9 cellular contexts compared by ENCODE assay signal in genomic region chr3:52606373-52607085, GRCh38.
DNase-seq lines count a peak whose midpoint lies in the region; ATAC-seq, FAIRE-seq and TF ChIP-seq lines count a peak whose summit lies in the region.
"Had no signal": no experiment of that assay in that cellular context is flagged by ENCODE, and none has a peak within 500 bp of the region (broad histone marks: within the 10 kb centered on the region; RNA-seq: fewer than 3 reads in every experiment).

No MANE protein-coding gene starts in this region.

- no peak for TF ChIP-seq CTCF in WTC11 (IDR thresholded peaks at IDR 0.05)
- TF ChIP-seq CTCF in MM.1S (IDR thresholded peaks at IDR 0.05; ENCODE audit: low read length) = no peak

- no peaks in the 10 kb centered on the region for H3K27me3 Mint-ChIP-seq in activated naive CD4-positive, alpha-beta T cell treated with anti-CD3 and anti-CD28 coated beads, Interleukin-2, amount 50 U/mL, for 24 hours
- H3K27me3 Mint-ChIP-seq in activated naive CD4-positive, alpha-beta T cell treated with anti-CD3 and anti-CD28 coated beads for 36 hours (ENCODE audit: low read depth) = no peaks in the 10 kb centered on the region
- no peaks in the 10 kb centered on the region for H3K27me3 Mint-ChIP-seq in WTC11 (ENCODE audit: low read depth)
- H3K27me3 Mint-ChIP-seq in activated T-cell treated with anti-CD3 and anti-CD28 coated beads, Interleukin-2, amount 50 U/mL, for 4 hours (ENCODE audit: low read depth) = no peaks in the 10 kb centered on the region

- H3K27me3 ChIP-seq in MM.1S (replicated peaks; ENCODE audit: insufficient read depth, low read length) = no peaks in the 10 kb centered on the region

- H3K9me3 ChIP-seq in MM.1S (replicated peaks; ENCODE audit: insufficient read depth, low read length) = no peaks in the 10 kb centered on the region

- H3K4me3 ChIP-seq in MM.1S (ENCODE audit: low read length) = no peak overlapping the region

- H3K4me3 Mint-ChIP-seq in activated naive CD4-positive, alpha-beta T cell treated with anti-CD3 and anti-CD28 coated beads, Interleukin-2, amount 50 U/mL, for 24 hours = no peak overlapping the region
- no peak overlapping the region for H3K4me3 Mint-ChIP-seq in activated naive CD4-positive, alpha-beta T cell treated with anti-CD3 and anti-CD28 coated beads for 36 hours
- H3K4me3 Mint-ChIP-seq in WTC11 = no peak overlapping the region
- H3K4me3 Mint-ChIP-seq in activated T-cell treated with anti-CD3 and anti-CD28 coated beads, Interleukin-2, amount 50 U/mL, for 4 hours = no peak overlapping the region

- H4K20me1 ChIP-seq in MM.1S (ENCODE audit: insufficient read depth, low read length) = no peaks in the 10 kb centered on the region

- no peak overlapping the region for H3K27ac ChIP-seq in MM.1S (ENCODE audit: low read length)

- H3K36me3 Mint-ChIP-seq in activated naive CD4-positive, alpha-beta T cell treated with anti-CD3 and anti-CD28 coated beads, Interleukin-2, amount 50 U/mL, for 24 hours = peaks cover 47% of the 10 kb centered on the region
- H3K36me3 Mint-ChIP-seq in activated naive CD4-positive, alpha-beta T cell treated with anti-CD3 and anti-CD28 coated beads for 36 hours (ENCODE audit: low read depth) = peaks cover 62% of the 10 kb centered on the region
- H3K36me3 Mint-ChIP-seq in WTC11 = peaks cover 29% of the 10 kb centered on the region
- H3K36me3 Mint-ChIP-seq in activated T-cell treated with anti-CD3 and anti-CD28 coated beads, Interleukin-2, amount 50 U/mL, for 4 hours (ENCODE audit: insufficient read depth) = peaks cover 55% of the 10 kb centered on the region

- POLR2A ChIA-PET in WTC11 (lab: Charles Lee) = no interaction called here

- peaks cover 10% of the 10 kb centered on the region for H3K9me3 Mint-ChIP-seq in activated naive CD4-positive, alpha-beta T cell treated with anti-CD3 and anti-CD28 coated beads, Interleukin-2, amount 50 U/mL, for 24 hours
- H3K9me3 Mint-ChIP-seq in activated naive CD4-positive, alpha-beta T cell treated with anti-CD3 and anti-CD28 coated beads for 36 hours = peaks cover 3% of the 10 kb centered on the region
- H3K9me3 Mint-ChIP-seq in WTC11 = no peaks in the 10 kb centered on the region
- H3K9me3 Mint-ChIP-seq in activated T-cell treated with anti-CD3 and anti-CD28 coated beads, Interleukin-2, amount 50 U/mL, for 4 hours = peaks cover 9% of the 10 kb centered on the region

- peak overlapping the region; percentile 11 for H3K27ac Mint-ChIP-seq in activated naive CD4-positive, alpha-beta T cell treated with anti-CD3 and anti-CD28 coated beads, Interleukin-2, amount 50 U/mL, for 24 hours
- no peak overlapping the region for H3K27ac Mint-ChIP-seq in activated naive CD4-positive, alpha-beta T cell treated with anti-CD3 and anti-CD28 coated beads for 36 hours
- peak overlapping the region; percentile 44; the same call in 1 of the 2 replicates for H3K27ac Mint-ChIP-seq in WTC11

- no peak overlapping the region for H3K4me2 ChIP-seq in MM.1S (ENCODE audit: low read depth, low read length)

- H3K9me2 ChIP-seq in MM.1S (replicated peaks; ENCODE audit: insufficient read depth, low read length) = no peaks in the 10 kb centered on the region

- H2AFZ ChIP-seq in MM.1S (ENCODE audit: low read length) = no peak overlapping the region

- no peak overlapping the region for H3K9ac ChIP-seq in MM.1S (ENCODE audit: low read length)

- FAIRE-seq in urothelium cell line (lab: Jason Lieb, UNC) = peak; percentile 81

- peaks cover 8% of the 10 kb centered on the region for H3K4me1 Mint-ChIP-seq in activated naive CD4-positive, alpha-beta T cell treated with anti-CD3 and anti-CD28 coated beads, Interleukin-2, amount 50 U/mL, for 24 hours
- no peaks in the 10 kb centered on the region for H3K4me1 Mint-ChIP-seq in activated naive CD4-positive, alpha-beta T cell treated with anti-CD3 and anti-CD28 coated beads for 36 hours (ENCODE audit: low read depth)
- H3K4me1 Mint-ChIP-seq in WTC11 = 0 out of 2 replicates have a peak, but pooled peaks cover 6% of the 10 kb centered on the region
- peaks cover 7% of the 10 kb centered on the region for H3K4me1 Mint-ChIP-seq in activated T-cell treated with anti-CD3 and anti-CD28 coated beads, Interleukin-2, amount 50 U/mL, for 4 hours (ENCODE audit: low read depth)

- ATAC-seq in WTC11 = no peak
- ATAC-seq in activated T-cell treated with anti-CD3 and anti-CD28 coated beads, Interleukin-2, amount 50 U/mL, for 4 hours = no peak

- H3K4me1 ChIP-seq in MM.1S (ENCODE audit: low read length) = no peaks in the 10 kb centered on the region

- H3K79me2 ChIP-seq in MM.1S (ENCODE audit: low read length) = peaks cover 6% of the 10 kb centered on the region; the same call in 1 of the 2 replicates

- H3K36me3 ChIP-seq in MM.1S (replicated peaks; ENCODE audit: insufficient read depth, low read length) = peaks cover 3% of the 10 kb centered on the region; the same call in 1 of the 2 replicates

- DNase-seq in activated naive CD4-positive, alpha-beta T cell treated with anti-CD3 and anti-CD28 coated beads for 36 hours = no peak
- no peak for DNase-seq in WTC11 (ENCODE audit: low spot score)
- DNase-seq in iPS-NIHi11 (ENCODE audit: low spot score) = peak; percentile 41
- peak; percentile 76 for DNase-seq in urothelium cell line (ENCODE audit: low spot score)
- DNase-seq in activated T-cell treated with anti-CD3 and anti-CD28 coated beads, Interleukin-2, amount 50 U/mL, for 4 hours = no peak
- DNase-seq in MM.1S = no peak
- DNase-seq in stimulated activated CD4-positive, alpha-beta T cell treated with anti-CD3 and anti-CD28 coated beads, Interleukin-4, amount 100 ng/mL, for 24 hours = no peak
- DNase-seq: AML-193 had no signal

- no peaks in the 10 kb centered on the region for H3F3A ChIP-seq in MM.1S (ENCODE audit: insufficient read depth, low read length)

- CTCF ChIA-PET in activated naive CD4-positive, alpha-beta T cell treated with anti-CD3 and anti-CD28 coated beads for 36 hours (lab: Charles Lee) = interaction anchor here (1.2 kb wide), 1 partner anchor 20 kb away, joined by 3 read pairs; no protein-coding TSS in a partner anchor
- CTCF ChIA-PET in WTC11 (lab: Charles Lee) = interaction anchor here (0.6 kb wide), 1 partner anchor 57 kb away, joined by 3 read pairs; no protein-coding TSS in a partner anchor

- intact Hi-C loops in activated naive CD4-positive, alpha-beta T cell treated with anti-CD3 and anti-CD28 coated beads for 36 hours (cut with micrococcal nuclease) = no loop called here

TF ChIP-seq in WTC11, 78 proteins besides CTCF, POLR2A, EP300 and RAD21 (continues in another document):
- no peak for TF ChIP-seq ARID4B (CRISPR knock-in tag; IDR thresholded peaks at IDR 0.05; ENCODE audit: borderline replicate concordance)
- TF ChIP-seq STAT6 (CRISPR knock-in tag; conservative IDR thresholded peaks at IDR 0.05; ENCODE audit: low read depth) = no peak
- no peak for TF ChIP-seq ZNF219 (CRISPR knock-in tag; IDR thresholded peaks at IDR 0.05; ENCODE audit: borderline replicate concordance)

Comparison
In these comparisons a context has a peak if more than half of its experiments do, and no peak if none do; other contexts are left out.
1. DNase-seq: peak in iPS-NIHi11 (single experiment) and urothelium cell line (single experiment); none in activated naive CD4-positive, alpha-beta T cell treated with anti-CD3 and anti-CD28 coated beads for 36 hours (single experiment), WTC11 (single experiment), activated T-cell treated with anti-CD3 and anti-CD28 coated beads, Interleukin-2, amount 50 U/mL, for 4 hours (single experiment), MM.1S (single experiment) and stimulated activated CD4-positive, alpha-beta T cell treated with anti-CD3 and anti-CD28 coated beads, Interleukin-4, amount 100 ng/mL, for 24 hours (single experiment).